7 cellular contexts compared by ENCODE assay signal in the genomic region with DNA sequence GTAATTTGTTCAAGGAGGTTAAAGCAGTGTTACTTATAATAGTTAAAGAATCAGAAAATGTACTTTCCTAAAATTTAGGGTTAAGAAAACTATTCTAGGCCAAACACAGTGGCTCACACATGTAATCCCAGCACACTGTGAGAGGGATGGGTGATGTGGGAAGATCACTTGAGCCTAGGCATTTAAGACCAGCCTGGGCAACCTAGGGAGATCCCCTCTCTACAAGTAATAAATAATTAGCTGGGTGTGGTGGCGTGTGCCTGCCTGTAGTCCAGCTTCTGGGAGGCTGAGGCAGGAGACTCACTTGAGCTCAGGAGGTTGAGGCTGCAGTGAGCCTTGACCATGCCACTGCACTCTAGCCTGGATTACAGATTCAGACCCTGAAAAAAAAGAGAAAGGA. TPM values are rescaled to one million over a fixed set of nuclear protein-coding genes. Genes with fewer than 3 reads are reported as not detected.
"Had no signal": no experiment of that assay in that cellular context is flagged by ENCODE, and none has a peak within 500 bp of the region (broad histone marks: within the 10 kb centered on the region; RNA-seq: fewer than 3 reads in every experiment).

No MANE protein-coding gene starts in this region.

- H3K4me3 ChIP-seq: K562 had no signal

- H3K4me3 Mint-ChIP-seq: IgD-negative memory B cell had no signal

- H3K27ac Mint-ChIP-seq: IgD-negative memory B cell had no signal

- FAIRE-seq: HTR-8/SVneo, K562 had no signal

- H3K27ac ChIP-seq: HL-60 had no signal

- DNase-seq: IMR-90, KBM-7, KG1 had no signal

- ATAC-seq: K562 had no signal

- H3K36me3 Mint-ChIP-seq: IgD-negative memory B cell had no signal

RNA-seq across cellular contexts. Expression of a gene that starts 3.6 kb away (rescaled TPM):
- polyA plus RNA-seq: IgD-negative memory B cell had no signal

RNA-seq across cellular contexts. Expression of a gene that starts 53.7 kb away (rescaled TPM):
- polyA plus RNA-seq: IgD-negative memory B cell had no signal
